In genomic region chr2:201660293-201660895, GRCh38 we compare ENCODE assay signal across 25 cellular contexts. TPM values are rescaled to one million over a fixed set of nuclear protein-coding genes. Genes with fewer than 3 reads are reported as not detected.
DNase-seq lines count a peak whose midpoint lies in the region; ATAC-seq, FAIRE-seq and TF ChIP-seq lines count a peak whose summit lies in the region.
"Had no signal": no experiment of that assay in that cellular context is flagged by ENCODE, and none has a peak within 500 bp of the region (broad histone marks: within the 10 kb centered on the region; RNA-seq: fewer than 3 reads in every experiment).

No MANE protein-coding gene starts in this region.

- no peaks in the 10 kb centered on the region for H4K20me1 ChIP-seq in hepatocyte (ENCODE audit: insufficient read depth, poor library complexity, severe bottlenecking)

- peak overlapping the region; percentile 48 for H3K27ac ChIP-seq in HL-60 (replicated peaks)
- no peak overlapping the region for H3K27ac ChIP-seq in hepatocyte
- H3K27ac ChIP-seq: C4-2B, SK-N-MC had no signal

- H3K9me3 ChIP-seq in hepatocyte (ENCODE audit: low read depth), result no peaks in the 10 kb centered on the region

- H2AFZ ChIP-seq in hepatocyte, result no peak overlapping the region

- H3K36me3 Mint-ChIP-seq in activated naive CD8-positive, alpha-beta T cell treated with anti-CD3 and anti-CD28 coated beads, Interleukin-2, amount 50 U/mL, for 24 hours (ENCODE audit: low read depth), result no peaks in the 10 kb centered on the region

- H3K4me2 ChIP-seq in hepatocyte, result no peak overlapping the region

- H3K27me3 ChIP-seq in HL-60 (ENCODE audit: insufficient read depth, poor library complexity, severe bottlenecking) (no peaks in the 10 kb centered on the region), bronchial epithelial cell (ENCODE audit: control insufficient read depth, insufficient read depth, low read length) (no peaks in the 10 kb centered on the region), hepatocyte (no peaks in the 10 kb centered on the region)

- no peaks in the 10 kb centered on the region for H3K79me2 ChIP-seq in hepatocyte

- H3K4me3 Mint-ChIP-seq in activated naive CD8-positive, alpha-beta T cell treated with anti-CD3 and anti-CD28 coated beads, Interleukin-2, amount 50 U/mL, for 24 hours, result no peak overlapping the region
- H3K4me3 Mint-ChIP-seq: activated T-cell treated with anti-CD3 and anti-CD28 coated beads, Interleukin-2, amount 50 U/mL, for 4 hours; nephron had no signal

- ATAC-seq in activated naive CD8-positive, alpha-beta T cell treated with anti-CD3 and anti-CD28 coated beads, Interleukin-2, amount 50 U/mL, for 24 hours, result no peak
- ATAC-seq in GM18498 (IDR thresholded peaks at IDR 0.05; ENCODE audit: unreplicated experiment), result no peak
- ATAC-seq: activated CD4-positive, CD25-positive, alpha-beta regulatory T cell treated with anti-CD3 and anti-CD28 coated beads, Interleukin-2, amount 50 U/mL, for 24 hours; activated T-cell treated with anti-CD3 and anti-CD28 coated beads, Interleukin-2, amount 50 U/mL, for 4 hours had no signal

- peak; percentile 54 to 64 for DNase-seq in AML-193 (lab: John Stamatoyannopoulos, UW)
- DNase-seq in HL-60 (ENCODE audit: low read depth in 1 of 2, low spot score in 1 of 2), result peak in 1 of 2 experiments; percentile 74
- peak; percentile 20 for DNase-seq in OCI-M1 (lab: John Stamatoyannopoulos, UW)
- DNase-seq in bronchial epithelial cell (ENCODE audit: low read depth), result no peak
- no peak for DNase-seq in activated naive CD8-positive, alpha-beta T cell treated with anti-CD3 and anti-CD28 coated beads, Interleukin-2, amount 50 U/mL, for 24 hours
- no peak for DNase-seq in hepatocyte (ENCODE audit: low spot score)
- no peak for DNase-seq in activated effector memory CD4-positive, alpha-beta T cell treated with anti-CD3 and anti-CD28 coated beads, Interleukin-2, amount 50 U/mL, for 16 hours
- DNase-seq: activated naive CD4-positive, alpha-beta T cell treated with anti-CD3 and anti-CD28 coated beads, Interleukin-2, amount 50 U/mL, for 16 hours; activated T-cell treated with anti-CD3 and anti-CD28 coated beads, Interleukin-2, amount 50 U/mL, for 4 hours; aorta; cerebellar nuclear complex; foreskin melanocyte; H7; NCI-H1105; NCI-H2081 treated with DMSO at 0.1 percent for 48 hours; NCI-H446; posterior cingulate gyrus; stimulated activated CD8-positive, alpha-beta memory T cell treated with anti-CD3 and anti-CD28 coated beads, Interleukin-4, amount 100 ng/mL, for 48 hours had no signal

- TF ChIP-seq CTCF in HL-60 (IDR thresholded peaks at IDR 0.05; ENCODE audit: insufficient read depth, low read length) (no peak), bronchial epithelial cell (IDR thresholded peaks at IDR 0.05; ENCODE audit: insufficient read depth, low read length, severe bottlenecking) (no peak), hepatocyte (IDR thresholded peaks at IDR 0.05; ENCODE audit: poor library complexity) (no peak)

- H3K9me3 Mint-ChIP-seq in activated naive CD8-positive, alpha-beta T cell treated with anti-CD3 and anti-CD28 coated beads, Interleukin-2, amount 50 U/mL, for 24 hours, result no peaks in the 10 kb centered on the region
- H3K9me3 Mint-ChIP-seq: activated T-cell treated with anti-CD3 and anti-CD28 coated beads, Interleukin-2, amount 50 U/mL, for 4 hours; nephron had no signal

- 71% methylated on average over 5 of the region's 5 CpGs for WGBS in hepatocyte (ENCODE audit: low lambda C conversion rate, missing lambda C conversion rate)

- no peaks in the 10 kb centered on the region for H3K36me3 ChIP-seq in bronchial epithelial cell (ENCODE audit: control insufficient read depth, insufficient read depth, low read length)
- H3K36me3 ChIP-seq in hepatocyte (replicated peaks; ENCODE audit: insufficient read depth, low read depth), result no peaks in the 10 kb centered on the region

- no peaks in the 10 kb centered on the region for H3K4me1 ChIP-seq in hepatocyte (ENCODE audit: insufficient read depth)

- H3K4me3 ChIP-seq in HL-60 (replicated peaks; ENCODE audit: insufficient read depth, low read length) (no peak overlapping the region), bronchial epithelial cell (ENCODE audit: low read depth, low read length) (no peak overlapping the region), hepatocyte (no peak overlapping the region)
- H3K4me3 ChIP-seq: SK-N-MC had no signal

- H3K4me1 Mint-ChIP-seq in activated naive CD8-positive, alpha-beta T cell treated with anti-CD3 and anti-CD28 coated beads, Interleukin-2, amount 50 U/mL, for 24 hours, result no peaks in the 10 kb centered on the region
- H3K4me1 Mint-ChIP-seq: nephron had no signal

- no peaks in the 10 kb centered on the region for H3K9me2 ChIP-seq in hepatocyte (replicated peaks; ENCODE audit: insufficient read depth)

- H3K27ac Mint-ChIP-seq in activated naive CD8-positive, alpha-beta T cell treated with anti-CD3 and anti-CD28 coated beads, Interleukin-2, amount 50 U/mL, for 24 hours, result no peak overlapping the region
- H3K27ac Mint-ChIP-seq: nephron had no signal

- peak; percentile 13 for FAIRE-seq in bronchial epithelial cell (lab: Jason Lieb, UNC)

- peaks cover 2% of the 10 kb centered on the region for H3K27me3 Mint-ChIP-seq in activated naive CD8-positive, alpha-beta T cell treated with anti-CD3 and anti-CD28 coated beads, Interleukin-2, amount 50 U/mL, for 24 hours

RNA-seq across cellular contexts. Expression of gene TMEM237, which starts 17.1 kb away (rescaled TPM):
- total RNA-seq in bronchial epithelial cell (20.2 and 21.1 TPM in 2 replicates), hepatocyte (33.2 and 33.6 TPM in 2 replicates)
- polyA plus RNA-seq in hepatocyte, result 26.9 TPM in 2 replicates

RNA-seq across cellular contexts. Expression of gene MPP4, which starts 38.0 kb away (rescaled TPM):
- total RNA-seq in bronchial epithelial cell (0.13 TPM in 1 of 2 replicates, not detected in the other), hepatocyte (0.77 TPM in 1 of 2 replicates, not detected in the other)
- polyA plus RNA-seq in hepatocyte, result 0.19 TPM in 1 of 2 replicates, not detected in the other
- total RNA-seq: activated T-cell treated with anti-CD3 and anti-CD28 coated beads, Interleukin-2, amount 50 U/mL, for 4 hours; epithelial cell of proximal tubule; H7; ureter had no signal
- polyA plus RNA-seq: aorta had no signal

Comparison
In these comparisons a context has a peak if more than half of its experiments do, and no peak if none do; other contexts are left out.
1. DNase-seq: peak in AML-193 (2 of 2) and OCI-M1 (single experiment); none in bronchial epithelial cell (single experiment), activated naive CD8-positive, alpha-beta T cell treated with anti-CD3 and anti-CD28 coated beads, Interleukin-2, amount 50 U/mL, for 24 hours (single experiment), hepatocyte (single experiment) and activated effector memory CD4-positive, alpha-beta T cell treated with anti-CD3 and anti-CD28 coated beads, Interleukin-2, amount 50 U/mL, for 16 hours (single experiment).